8 cellular contexts compared by ENCODE assay signal in the genomic region with DNA sequence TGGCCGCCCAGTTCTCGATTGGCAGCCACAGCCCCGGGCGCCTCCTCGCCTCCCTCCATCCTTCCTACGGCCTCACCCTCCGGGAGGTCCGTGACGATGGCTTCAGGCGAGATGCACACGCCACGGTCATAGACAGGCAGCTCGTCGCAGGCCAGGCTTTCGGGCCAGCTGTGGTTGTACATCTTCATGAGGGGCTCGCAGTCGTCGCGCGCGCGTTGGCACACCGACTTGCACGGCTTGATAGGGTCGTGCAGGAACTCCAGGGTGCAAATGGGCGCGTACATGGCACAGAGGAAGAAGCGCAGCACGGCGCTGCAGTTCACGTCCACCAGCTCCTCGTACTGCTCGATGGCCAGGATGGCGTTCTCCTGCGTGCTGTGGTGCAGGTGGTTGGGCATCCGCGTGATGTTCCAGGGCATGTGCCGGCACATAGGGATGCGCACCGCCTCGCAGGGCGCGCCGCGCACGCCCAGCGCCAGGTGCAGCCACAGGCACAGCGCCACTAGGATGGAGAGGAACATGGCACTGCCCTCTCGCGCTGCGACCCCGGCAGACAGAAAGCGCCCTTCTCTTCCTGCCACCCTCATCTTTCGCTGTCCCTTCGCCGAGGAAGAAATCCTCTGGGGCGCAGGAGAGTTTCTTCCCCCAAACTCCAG. TPM values are rescaled to one million over a fixed set of nuclear protein-coding genes. Genes with fewer than 3 reads are reported as not detected.
A peak's percentile ranks its signal among the peaks of the same experiment; 100 is the strongest.
DNase-seq lines count a peak whose midpoint lies in the region; ATAC-seq, FAIRE-seq and TF ChIP-seq lines count a peak whose summit lies in the region.

No MANE protein-coding gene starts in this region.

- peak overlapping the region; percentile 89 for H3K4me2 ChIP-seq in hepatocyte

- peak overlapping the region; percentile 74 for H3K27ac ChIP-seq in hepatocyte
- peak overlapping the region in 1 of 2 donors; percentile 14 for H3K27ac ChIP-seq in small intestine (ENCODE audit: low read depth in 1 of 2, low read length in 1 of 2)

- no peaks in the 10 kb centered on the region for H3K9me2 ChIP-seq in hepatocyte (replicated peaks; ENCODE audit: insufficient read depth)

- no peak for ATAC-seq in GM18867 (IDR thresholded peaks at IDR 0.05; ENCODE audit: unreplicated experiment)
- ATAC-seq in left lobe of liver: no peak

- H3K4me1 ChIP-seq in hepatocyte (ENCODE audit: insufficient read depth) (no peaks in the 10 kb centered on the region), small intestine (ENCODE audit: control insufficient read depth in 2 of 2, insufficient read depth in 1 of 2, low read depth in 1 of 2, low read length in 1 of 2) (peaks cover 0 to 3% of the 10 kb centered on the region in 2 donors)

- no peak for TF ChIP-seq CTCF in hepatocyte (IDR thresholded peaks at IDR 0.05; ENCODE audit: poor library complexity)

- FAIRE-seq in small intestine (lab: Jason Lieb, UNC): no peak

- no peaks in the 10 kb centered on the region for H3K36me3 ChIP-seq in hepatocyte (replicated peaks; ENCODE audit: insufficient read depth, low read depth)
- H3K36me3 ChIP-seq in small intestine (ENCODE audit: control insufficient read depth in 2 of 2, insufficient read depth in 2 of 2, low read length in 2 of 2): no peaks in the 10 kb centered on the region

- peaks cover 50% of the 10 kb centered on the region for H3K27me3 ChIP-seq in hepatocyte
- H3K27me3 ChIP-seq in small intestine (ENCODE audit: control insufficient read depth in 2 of 2, insufficient read depth in 2 of 2, low read length in 2 of 2): peaks cover 0 to 4% of the 10 kb centered on the region in 2 donors

- H3K4me3 ChIP-seq in hepatocyte (peak overlapping the region; percentile 24), small intestine (ENCODE audit: low read depth in 1 of 2, low read length in 2 of 2) (peak overlapping the region in 1 of 2 donors; percentile 53)

- no peaks in the 10 kb centered on the region for H3K79me2 ChIP-seq in hepatocyte

- H4K20me1 ChIP-seq in hepatocyte (ENCODE audit: insufficient read depth, poor library complexity, severe bottlenecking): no peaks in the 10 kb centered on the region

- H3K9me3 ChIP-seq in hepatocyte (ENCODE audit: low read depth) (no peaks in the 10 kb centered on the region), small intestine (ENCODE audit: control insufficient read depth, low read depth) (no peaks in the 10 kb centered on the region)

- DNase-seq in NCI-H1417 (lab: John Stamatoyannopoulos, UW) (peak in 2 of 3 experiments; percentile 33 to 53), NCI-H1417 treated with DMSO at 0.1 percent for 48 hours (lab: John Stamatoyannopoulos, UW) (no peak), UCSD-AML1 (lab: John Stamatoyannopoulos, UW; ENCODE audit: unreplicated experiment) (peak; percentile 8), hepatocyte (ENCODE audit: low spot score) (peak; percentile 41), small intestine (peak; percentile 17), activated gamma-delta T cell (lab: John Stamatoyannopoulos, UW) (no peak), left lobe of liver (ENCODE audit: low spot score) (no peak)

- peak overlapping the region; percentile 38 for H2AFZ ChIP-seq in hepatocyte

- 25% methylated on average over 50 of the region's 57 CpGs for WGBS in hepatocyte (ENCODE audit: low lambda C conversion rate, missing lambda C conversion rate)
- 5 to 9% (median 9%) methylated on average over 55 to 57 of the region's 57 CpGs for WGBS in small intestine, 3 donors

RNA-seq across cellular contexts. Expression of gene SFRP4, which starts 0.5 kb away (rescaled TPM):
- total RNA-seq in hepatocyte (1.1 and 1.8 TPM in 2 replicates), left lobe of liver (0.05 TPM)
- polyA plus RNA-seq in hepatocyte (1.2 and 1.3 TPM in 2 replicates), small intestine (under 1 TPM in 1 of 3 donors, not detected in 2; 0.36 TPM)

RNA-seq across cellular contexts. Expression of gene EPDR1, which starts 4.3 kb away (rescaled TPM):
- total RNA-seq in hepatocyte: 9.6 and 12.2 TPM in 2 replicates
- 3.7 and 6.8 TPM in 2 replicates for polyA plus RNA-seq in hepatocyte
- 10 to 100 TPM in 2 of 3 donors, 1 to 10 TPM in 1; 8.5 to 20.3 (median 13.6) TPM for polyA plus RNA-seq in small intestine
- total RNA-seq in left lobe of liver: 7.9 TPM

Comparison
In these comparisons a context has a peak if more than half of its experiments do, and no peak if none do; other contexts are left out.
1. DNase-seq: peak in NCI-H1417 (2 of 3), UCSD-AML1 (single experiment), hepatocyte (single experiment) and small intestine (single experiment); none in NCI-H1417 treated with DMSO at 0.1 percent for 48 hours (single experiment), activated gamma-delta T cell (single experiment) and left lobe of liver (single experiment).